ENCODE assay signal across 12 cellular contexts in the genomic region with DNA sequence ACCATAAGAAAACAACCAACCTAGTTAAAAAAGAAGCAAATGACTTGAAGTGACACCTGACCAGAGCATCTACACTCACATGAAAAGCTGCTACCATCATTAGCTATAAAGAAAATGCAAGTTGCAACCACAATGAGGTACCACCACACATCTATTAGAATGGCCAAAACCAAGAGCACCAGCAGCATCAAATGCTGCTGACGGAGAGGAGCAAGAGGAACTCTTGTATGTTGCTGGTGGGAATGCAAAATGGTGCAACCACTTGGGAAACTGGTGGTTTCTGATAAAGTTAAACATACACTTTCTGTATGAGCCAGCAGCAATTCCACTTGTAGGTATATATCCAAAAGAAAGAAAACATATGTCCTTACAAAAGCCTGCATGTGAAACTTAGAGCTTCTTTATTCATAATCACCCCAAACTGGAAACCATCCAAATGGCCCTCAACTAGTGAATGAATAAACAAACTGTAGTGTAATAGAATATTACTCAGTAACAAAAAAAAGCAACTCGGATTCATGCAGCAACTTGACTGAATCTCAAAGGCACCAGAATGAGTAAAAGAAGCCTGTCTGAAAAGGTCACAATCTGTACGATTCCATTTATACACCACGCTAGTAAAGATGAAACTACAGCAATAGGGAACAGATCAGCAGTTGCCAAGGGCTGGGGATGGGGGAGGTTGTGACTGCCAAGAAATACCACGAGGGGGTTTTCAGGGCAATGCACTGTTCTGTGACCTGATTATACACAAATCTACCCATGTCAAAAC.
DNase-seq lines count a peak whose midpoint lies in the region; ATAC-seq and TF ChIP-seq lines count a peak whose summit lies in the region.
"Had no signal": no experiment of that assay in that cellular context is flagged by ENCODE, and none has a peak within 500 bp of the region (broad histone marks: within the 10 kb centered on the region; RNA-seq: fewer than 3 reads in every experiment).

No MANE protein-coding gene starts in this region.

- peak; percentile 12; the same call in 1 of the 3 replicates for TF ChIP-seq CTCF in GM12872 (IDR thresholded peaks at IDR 0.05; ENCODE audit: insufficient read depth, low read depth, low read length)

- ATAC-seq in HG03460 (IDR thresholded peaks at IDR 0.05; ENCODE audit: unreplicated experiment) = peak; percentile 62
- ATAC-seq in HG03175 (IDR thresholded peaks at IDR 0.05; ENCODE audit: unreplicated experiment) = no peak
- ATAC-seq: foreskin keratinocyte, psoas muscle had no signal

- DNase-seq in GM19238 (ENCODE audit: insufficient read length, low spot score) (peak; percentile 61), fibroblast of peridontal ligament (ENCODE audit: extremely low read depth) (peak; percentile 51), NOMO-1 treated with dmso at 0.1 percent for 144 hours (lab: John Stamatoyannopoulos, UW; ENCODE audit: unreplicated experiment) (no peak), NCI-H82 treated with DMSO at 0.1 percent for 48 hours (lab: John Stamatoyannopoulos, UW; ENCODE audit: unreplicated experiment) (no peak), Ammon's horn (ENCODE audit: low spot score) (no peak)
- DNase-seq: cortex of kidney, foreskin keratinocyte, NCI-H526, psoas muscle had no signal

Comparison
In these comparisons a context has a peak if more than half of its experiments do, and no peak if none do; other contexts are left out.
1. DNase-seq: peak in GM19238 (single experiment) and fibroblast of peridontal ligament (single experiment); none in NOMO-1 treated with dmso at 0.1 percent for 144 hours (single experiment), NCI-H82 treated with DMSO at 0.1 percent for 48 hours (single experiment) and Ammon's horn (single experiment).